In the genomic region with DNA sequence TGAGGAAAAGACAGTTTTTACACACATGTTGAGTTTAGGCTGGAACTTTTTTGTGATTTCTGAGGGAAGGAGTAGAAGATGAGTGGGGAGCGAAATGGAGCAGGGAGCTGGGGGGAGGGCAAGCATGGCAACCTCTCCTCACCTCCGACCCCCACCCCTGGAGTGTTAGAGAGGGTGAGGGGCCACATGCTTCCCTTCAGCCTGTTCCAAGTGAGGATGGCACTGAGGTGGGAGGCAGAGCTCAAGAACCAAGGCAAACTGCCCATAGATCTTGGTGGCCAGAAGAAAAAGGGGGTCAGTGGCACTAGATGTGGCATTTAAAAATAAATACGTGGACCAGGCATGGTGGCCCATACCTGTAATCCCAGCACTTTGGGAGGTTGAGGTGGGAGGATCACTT, we compare ENCODE assay signal across 1 cellular context.
TF ChIP-seq lines count a peak whose summit lies in the region.

No MANE protein-coding gene starts in this region.

TF ChIP-seq in GM12878, 131 proteins besides CTCF, POLR2A, EP300 and RAD21:
- TF ChIP-seq LARP7 (IDR thresholded peaks at IDR 0.05) (no peak), TAF1 (IDR thresholded peaks at IDR 0.05; ENCODE audit: borderline replicate concordance, low read depth, low read length) (no peak), RAD51 (IDR thresholded peaks at IDR 0.05) (no peak), CBX5 (IDR thresholded peaks at IDR 0.05; ENCODE audit: low read depth) (no peak), HCFC1 (IDR thresholded peaks at IDR 0.05; ENCODE audit: low read length) (no peak), HDAC2 (IDR thresholded peaks at IDR 0.05) (no peak), NR2C1 (IDR thresholded peaks at IDR 0.05) (no peak)
- TF ChIP-seq, protein P1, sequence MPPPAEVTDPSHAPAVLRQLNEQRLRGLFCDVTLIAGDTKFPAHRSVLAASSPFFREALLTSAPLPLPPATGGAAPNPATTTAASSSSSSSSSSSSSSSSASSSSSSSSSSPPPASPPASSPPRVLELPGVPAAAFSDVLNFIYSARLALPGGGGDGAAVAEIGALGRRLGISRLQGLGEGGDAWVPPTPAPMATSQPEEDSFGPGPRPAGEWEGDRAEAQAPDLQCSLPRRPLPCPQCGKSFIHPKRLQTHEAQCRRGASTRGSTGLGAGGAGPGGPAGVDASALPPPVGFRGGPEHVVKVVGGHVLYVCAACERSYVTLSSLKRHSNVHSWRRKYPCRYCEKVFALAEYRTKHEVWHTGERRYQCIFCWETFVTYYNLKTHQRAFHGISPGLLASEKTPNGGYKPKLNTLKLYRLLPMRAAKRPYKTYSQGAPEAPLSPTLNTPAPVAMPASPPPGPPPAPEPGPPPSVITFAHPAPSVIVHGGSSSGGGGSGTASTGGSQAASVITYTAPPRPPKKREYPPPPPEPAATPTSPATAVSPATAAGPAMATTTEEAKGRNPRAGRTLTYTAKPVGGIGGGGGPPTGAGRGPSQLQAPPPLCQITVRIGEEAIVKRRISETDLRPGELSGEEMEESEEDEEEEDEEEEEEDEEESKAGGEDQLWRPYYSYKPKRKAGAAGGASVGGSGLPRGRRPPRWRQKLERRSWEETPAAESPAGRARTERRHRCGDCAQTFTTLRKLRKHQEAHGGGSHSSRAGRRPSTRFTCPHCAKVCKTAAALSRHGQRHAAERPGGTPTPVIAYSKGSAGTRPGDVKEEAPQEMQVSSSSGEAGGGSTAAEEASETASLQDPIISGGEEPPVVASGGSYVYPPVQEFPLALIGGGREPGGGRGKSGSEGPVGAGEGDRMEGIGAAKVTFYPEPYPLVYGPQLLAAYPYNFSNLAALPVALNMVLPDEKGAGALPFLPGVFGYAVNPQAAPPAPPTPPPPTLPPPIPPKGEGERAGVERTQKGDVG (CRISPR knock-in tag; IDR thresholded peaks at IDR 0.05), result no peak
- TF ChIP-seq, protein P2, sequence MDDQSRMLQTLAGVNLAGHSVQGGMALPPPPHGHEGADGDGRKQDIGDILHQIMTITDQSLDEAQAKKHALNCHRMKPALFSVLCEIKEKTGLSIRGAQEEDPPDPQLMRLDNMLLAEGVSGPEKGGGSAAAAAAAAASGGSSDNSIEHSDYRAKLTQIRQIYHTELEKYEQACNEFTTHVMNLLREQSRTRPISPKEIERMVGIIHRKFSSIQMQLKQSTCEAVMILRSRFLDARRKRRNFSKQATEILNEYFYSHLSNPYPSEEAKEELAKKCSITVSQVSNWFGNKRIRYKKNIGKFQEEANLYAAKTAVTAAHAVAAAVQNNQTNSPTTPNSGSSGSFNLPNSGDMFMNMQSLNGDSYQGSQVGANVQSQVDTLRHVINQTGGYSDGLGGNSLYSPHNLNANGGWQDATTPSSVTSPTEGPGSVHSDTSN (IDR thresholded peaks at IDR 0.05; ENCODE audit: insufficient replicate concordance, low read depth, low read length), result no peak
- TF ChIP-seq, protein P3, sequence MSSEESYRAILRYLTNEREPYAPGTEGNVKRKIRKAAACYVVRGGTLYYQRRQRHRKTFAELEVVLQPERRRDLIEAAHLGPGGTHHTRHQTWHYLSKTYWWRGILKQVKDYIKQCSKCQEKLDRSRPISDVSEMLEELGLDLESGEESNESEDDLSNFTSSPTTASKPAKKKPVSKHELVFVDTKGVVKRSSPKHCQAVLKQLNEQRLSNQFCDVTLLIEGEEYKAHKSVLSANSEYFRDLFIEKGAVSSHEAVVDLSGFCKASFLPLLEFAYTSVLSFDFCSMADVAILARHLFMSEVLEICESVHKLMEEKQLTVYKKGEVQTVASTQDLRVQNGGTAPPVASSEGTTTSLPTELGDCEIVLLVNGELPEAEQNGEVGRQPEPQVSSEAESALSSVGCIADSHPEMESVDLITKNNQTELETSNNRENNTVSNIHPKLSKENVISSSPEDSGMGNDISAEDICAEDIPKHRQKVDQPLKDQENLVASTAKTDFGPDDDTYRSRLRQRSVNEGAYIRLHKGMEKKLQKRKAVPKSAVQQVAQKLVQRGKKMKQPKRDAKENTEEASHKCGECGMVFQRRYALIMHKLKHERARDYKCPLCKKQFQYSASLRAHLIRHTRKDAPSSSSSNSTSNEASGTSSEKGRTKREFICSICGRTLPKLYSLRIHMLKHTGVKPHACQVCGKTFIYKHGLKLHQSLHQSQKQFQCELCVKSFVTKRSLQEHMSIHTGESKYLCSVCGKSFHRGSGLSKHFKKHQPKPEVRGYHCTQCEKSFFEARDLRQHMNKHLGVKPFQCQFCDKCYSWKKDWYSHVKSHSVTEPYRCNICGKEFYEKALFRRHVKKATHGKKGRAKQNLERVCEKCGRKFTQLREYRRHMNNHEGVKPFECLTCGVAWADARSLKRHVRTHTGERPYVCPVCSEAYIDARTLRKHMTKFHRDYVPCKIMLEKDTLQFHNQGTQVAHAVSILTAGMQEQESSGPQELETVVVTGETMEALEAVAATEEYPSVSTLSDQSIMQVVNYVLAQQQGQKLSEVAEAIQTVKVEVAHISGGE (CRISPR knock-in tag; IDR thresholded peaks at IDR 0.05), result no peak
TF ChIP-seq in GM12878: peak in this region for 0.
